ENCODE assay signal across 1 cellular context in the genomic region with DNA sequence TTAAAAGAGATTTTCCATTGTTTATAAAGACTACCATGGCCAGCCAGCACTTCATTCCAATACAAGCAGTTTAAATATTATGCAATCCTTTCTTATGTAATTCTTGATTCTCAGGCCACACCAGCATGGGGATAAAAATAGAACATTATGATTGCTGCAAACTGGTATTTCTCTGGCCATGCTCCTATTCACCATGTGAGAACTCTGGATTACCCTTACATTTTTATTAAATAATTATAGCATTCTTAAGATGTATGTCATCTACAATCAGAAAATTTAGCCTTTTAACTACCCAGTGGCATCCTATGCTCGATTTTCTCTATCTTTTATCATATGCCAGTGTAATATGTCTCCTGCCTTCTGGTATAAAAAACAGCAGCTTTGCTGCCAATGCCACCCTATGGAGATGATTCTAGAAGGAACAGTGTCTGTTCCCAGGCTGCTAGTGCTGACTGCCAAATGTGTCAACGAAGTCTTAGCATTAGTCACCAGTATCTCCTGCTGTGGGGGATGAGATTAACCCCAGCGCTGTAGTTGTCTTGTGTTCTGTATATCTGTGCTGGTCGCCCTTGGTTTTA.
TF ChIP-seq lines count a peak whose summit lies in the region.

No MANE protein-coding gene starts in this region.

TF ChIP-seq in GM23338, 12 proteins besides CTCF, POLR2A, EP300 and RAD21 (continued from another document):
- TF ChIP-seq, protein P1, sequence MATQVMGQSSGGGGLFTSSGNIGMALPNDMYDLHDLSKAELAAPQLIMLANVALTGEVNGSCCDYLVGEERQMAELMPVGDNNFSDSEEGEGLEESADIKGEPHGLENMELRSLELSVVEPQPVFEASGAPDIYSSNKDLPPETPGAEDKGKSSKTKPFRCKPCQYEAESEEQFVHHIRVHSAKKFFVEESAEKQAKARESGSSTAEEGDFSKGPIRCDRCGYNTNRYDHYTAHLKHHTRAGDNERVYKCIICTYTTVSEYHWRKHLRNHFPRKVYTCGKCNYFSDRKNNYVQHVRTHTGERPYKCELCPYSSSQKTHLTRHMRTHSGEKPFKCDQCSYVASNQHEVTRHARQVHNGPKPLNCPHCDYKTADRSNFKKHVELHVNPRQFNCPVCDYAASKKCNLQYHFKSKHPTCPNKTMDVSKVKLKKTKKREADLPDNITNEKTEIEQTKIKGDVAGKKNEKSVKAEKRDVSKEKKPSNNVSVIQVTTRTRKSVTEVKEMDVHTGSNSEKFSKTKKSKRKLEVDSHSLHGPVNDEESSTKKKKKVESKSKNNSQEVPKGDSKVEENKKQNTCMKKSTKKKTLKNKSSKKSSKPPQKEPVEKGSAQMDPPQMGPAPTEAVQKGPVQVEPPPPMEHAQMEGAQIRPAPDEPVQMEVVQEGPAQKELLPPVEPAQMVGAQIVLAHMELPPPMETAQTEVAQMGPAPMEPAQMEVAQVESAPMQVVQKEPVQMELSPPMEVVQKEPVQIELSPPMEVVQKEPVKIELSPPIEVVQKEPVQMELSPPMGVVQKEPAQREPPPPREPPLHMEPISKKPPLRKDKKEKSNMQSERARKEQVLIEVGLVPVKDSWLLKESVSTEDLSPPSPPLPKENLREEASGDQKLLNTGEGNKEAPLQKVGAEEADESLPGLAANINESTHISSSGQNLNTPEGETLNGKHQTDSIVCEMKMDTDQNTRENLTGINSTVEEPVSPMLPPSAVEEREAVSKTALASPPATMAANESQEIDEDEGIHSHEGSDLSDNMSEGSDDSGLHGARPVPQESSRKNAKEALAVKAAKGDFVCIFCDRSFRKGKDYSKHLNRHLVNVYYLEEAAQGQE (IDR thresholded peaks at IDR 0.05; ENCODE audit: unreplicated experiment) = no peak
- no peak for TF ChIP-seq POLR2AphosphoS5 (IDR thresholded peaks at IDR 0.05; ENCODE audit: low read depth)
- no peak for TF ChIP-seq EZH2phosphoT487 (IDR thresholded peaks at IDR 0.05; ENCODE audit: unreplicated experiment)
- no peak for TF ChIP-seq ZNF114 (CRISPR knock-in tag; IDR thresholded peaks at IDR 0.05)
- TF ChIP-seq CREB1 (CRISPR knock-in tag; IDR thresholded peaks at IDR 0.05; ENCODE audit: low read depth) = no peak
- no peak for TF ChIP-seq NANOG (IDR thresholded peaks at IDR 0.05; ENCODE audit: borderline replicate concordance)
- TF ChIP-seq EZH2 (IDR thresholded peaks at IDR 0.05; ENCODE audit: low read depth, unreplicated experiment) = no peak
- TF ChIP-seq, protein P2, sequence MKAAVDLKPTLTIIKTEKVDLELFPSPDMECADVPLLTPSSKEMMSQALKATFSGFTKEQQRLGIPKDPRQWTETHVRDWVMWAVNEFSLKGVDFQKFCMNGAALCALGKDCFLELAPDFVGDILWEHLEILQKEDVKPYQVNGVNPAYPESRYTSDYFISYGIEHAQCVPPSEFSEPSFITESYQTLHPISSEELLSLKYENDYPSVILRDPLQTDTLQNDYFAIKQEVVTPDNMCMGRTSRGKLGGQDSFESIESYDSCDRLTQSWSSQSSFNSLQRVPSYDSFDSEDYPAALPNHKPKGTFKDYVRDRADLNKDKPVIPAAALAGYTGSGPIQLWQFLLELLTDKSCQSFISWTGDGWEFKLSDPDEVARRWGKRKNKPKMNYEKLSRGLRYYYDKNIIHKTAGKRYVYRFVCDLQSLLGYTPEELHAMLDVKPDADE (IDR thresholded peaks at IDR 0.05) = no peak
